1 cellular context compared by ENCODE assay signal in the genomic region with DNA sequence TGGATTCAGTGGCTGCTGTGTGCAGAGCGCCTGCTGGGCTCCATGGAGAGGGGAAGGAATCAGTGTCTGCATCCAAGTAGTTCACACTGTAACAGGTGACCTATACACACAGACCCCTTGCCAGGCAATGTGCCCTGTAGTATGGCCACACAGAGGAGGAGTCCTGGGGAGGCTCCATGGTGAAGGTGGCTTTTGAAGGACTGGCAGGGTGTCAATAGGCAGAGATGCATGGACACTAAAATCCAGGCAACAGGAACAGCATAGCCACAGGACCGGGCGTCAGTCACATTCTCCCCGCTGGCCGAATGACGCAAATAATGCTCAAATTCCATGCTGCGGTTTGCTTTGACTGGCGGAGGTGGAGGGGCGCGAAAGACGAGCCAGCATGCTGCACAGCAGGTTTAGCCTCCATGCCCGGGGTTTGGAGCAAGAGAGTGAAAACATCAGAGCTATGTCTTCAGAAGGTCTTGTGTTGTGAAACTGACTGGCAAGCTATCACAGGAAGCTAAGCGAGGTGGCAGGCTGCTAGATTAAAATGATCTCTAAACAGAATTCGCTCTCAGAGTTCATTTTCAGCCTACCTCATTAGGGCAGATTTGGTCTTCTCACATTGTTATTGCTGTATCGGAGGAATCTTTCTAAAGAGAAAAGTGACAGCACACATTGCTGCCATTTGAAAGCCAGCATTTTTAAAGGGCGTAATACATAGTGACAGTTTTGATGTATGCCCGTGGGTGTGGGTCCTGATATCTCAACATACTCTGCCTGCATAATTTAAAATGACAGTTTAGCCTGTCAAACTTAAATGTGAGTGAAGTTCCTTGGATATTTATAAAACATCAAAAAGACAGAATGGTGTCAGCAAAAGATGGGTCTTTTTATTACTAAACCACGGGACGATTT.
TF ChIP-seq lines count a peak whose summit lies in the region.

No MANE protein-coding gene starts in this region.

TF ChIP-seq in HEK293, 187 proteins besides CTCF, POLR2A, EP300 and RAD21 (continued from another document and continues in another):
- peak; percentile 69 for TF ChIP-seq PATZ1 (tag by site-specific recombination; IDR thresholded peaks at IDR 0.05)
- no peak for TF ChIP-seq SP3 (tag by site-specific recombination; IDR thresholded peaks at IDR 0.05)
- peak; percentile 37 for TF ChIP-seq ZNF366 (tag by site-specific recombination; conservative IDR thresholded peaks at IDR 0.05)
- TF ChIP-seq, protein P1, sequence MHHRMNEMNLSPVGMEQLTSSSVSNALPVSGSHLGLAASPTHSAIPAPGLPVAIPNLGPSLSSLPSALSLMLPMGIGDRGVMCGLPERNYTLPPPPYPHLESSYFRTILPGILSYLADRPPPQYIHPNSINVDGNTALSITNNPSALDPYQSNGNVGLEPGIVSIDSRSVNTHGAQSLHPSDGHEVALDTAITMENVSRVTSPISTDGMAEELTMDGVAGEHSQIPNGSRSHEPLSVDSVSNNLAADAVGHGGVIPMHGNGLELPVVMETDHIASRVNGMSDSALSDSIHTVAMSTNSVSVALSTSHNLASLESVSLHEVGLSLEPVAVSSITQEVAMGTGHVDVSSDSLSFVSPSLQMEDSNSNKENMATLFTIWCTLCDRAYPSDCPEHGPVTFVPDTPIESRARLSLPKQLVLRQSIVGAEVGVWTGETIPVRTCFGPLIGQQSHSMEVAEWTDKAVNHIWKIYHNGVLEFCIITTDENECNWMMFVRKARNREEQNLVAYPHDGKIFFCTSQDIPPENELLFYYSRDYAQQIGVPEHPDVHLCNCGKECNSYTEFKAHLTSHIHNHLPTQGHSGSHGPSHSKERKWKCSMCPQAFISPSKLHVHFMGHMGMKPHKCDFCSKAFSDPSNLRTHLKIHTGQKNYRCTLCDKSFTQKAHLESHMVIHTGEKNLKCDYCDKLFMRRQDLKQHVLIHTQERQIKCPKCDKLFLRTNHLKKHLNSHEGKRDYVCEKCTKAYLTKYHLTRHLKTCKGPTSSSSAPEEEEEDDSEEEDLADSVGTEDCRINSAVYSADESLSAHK (tag by site-specific recombination; IDR thresholded peaks at IDR 0.05), result peak; percentile 24; the same call in 1 of the 2 replicates
- peak; percentile 66 for TF ChIP-seq ZNF692 (tag by site-specific recombination; IDR thresholded peaks at IDR 0.05)
- TF ChIP-seq EGR2 (tag by site-specific recombination; IDR thresholded peaks at IDR 0.05; ENCODE audit: low read depth), result no peak
- TF ChIP-seq SCRT2 (tag by site-specific recombination; IDR thresholded peaks at IDR 0.05), result peak; percentile 94
- 0 out of 2 replicates have a peak, but pooled peaks have one; percentile 25 for TF ChIP-seq ZSCAN30 (tag by site-specific recombination; IDR thresholded peaks at IDR 0.05)
- peak; percentile 95 for TF ChIP-seq ZNF600 (tag by site-specific recombination; IDR thresholded peaks at IDR 0.05)
- TF ChIP-seq ZNF596 (tag by site-specific recombination; IDR thresholded peaks at IDR 0.05), result no peak
- TF ChIP-seq ZNF23 (tag by site-specific recombination; IDR thresholded peaks at IDR 0.05; ENCODE audit: borderline replicate concordance), result no peak
- no peak for TF ChIP-seq GLI4 (tag by site-specific recombination; IDR thresholded peaks at IDR 0.05)
- TF ChIP-seq ZNF423 (tag by site-specific recombination; IDR thresholded peaks at IDR 0.05), result no peak
- TF ChIP-seq ZNF654 (tag by site-specific recombination; IDR thresholded peaks at IDR 0.05; ENCODE audit: low read depth), result no peak
- no peak for TF ChIP-seq ZNF791 (tag by site-specific recombination; IDR thresholded peaks at IDR 0.05)
- TF ChIP-seq ZBTB8A (tag by site-specific recombination; IDR thresholded peaks at IDR 0.05), result peak; percentile 49; the same call in 1 of the 2 replicates
- peak; percentile 67; the same call in 1 of the 2 replicates for TF ChIP-seq FEZF1 (tag by site-specific recombination; IDR thresholded peaks at IDR 0.05)
- TF ChIP-seq GLIS1 (tag by site-specific recombination; IDR thresholded peaks at IDR 0.05), result peak; percentile 62
- no peak for TF ChIP-seq ZNF248 (tag by site-specific recombination; IDR thresholded peaks at IDR 0.05)
- TF ChIP-seq ZBTB21 (tag by site-specific recombination; IDR thresholded peaks at IDR 0.05), result peak; percentile 60; the same call in 1 of the 2 replicates
- peak; percentile 94 for TF ChIP-seq SCRT1 (tag by site-specific recombination; IDR thresholded peaks at IDR 0.05; ENCODE audit: borderline replicate concordance)
- TF ChIP-seq, protein P2, sequence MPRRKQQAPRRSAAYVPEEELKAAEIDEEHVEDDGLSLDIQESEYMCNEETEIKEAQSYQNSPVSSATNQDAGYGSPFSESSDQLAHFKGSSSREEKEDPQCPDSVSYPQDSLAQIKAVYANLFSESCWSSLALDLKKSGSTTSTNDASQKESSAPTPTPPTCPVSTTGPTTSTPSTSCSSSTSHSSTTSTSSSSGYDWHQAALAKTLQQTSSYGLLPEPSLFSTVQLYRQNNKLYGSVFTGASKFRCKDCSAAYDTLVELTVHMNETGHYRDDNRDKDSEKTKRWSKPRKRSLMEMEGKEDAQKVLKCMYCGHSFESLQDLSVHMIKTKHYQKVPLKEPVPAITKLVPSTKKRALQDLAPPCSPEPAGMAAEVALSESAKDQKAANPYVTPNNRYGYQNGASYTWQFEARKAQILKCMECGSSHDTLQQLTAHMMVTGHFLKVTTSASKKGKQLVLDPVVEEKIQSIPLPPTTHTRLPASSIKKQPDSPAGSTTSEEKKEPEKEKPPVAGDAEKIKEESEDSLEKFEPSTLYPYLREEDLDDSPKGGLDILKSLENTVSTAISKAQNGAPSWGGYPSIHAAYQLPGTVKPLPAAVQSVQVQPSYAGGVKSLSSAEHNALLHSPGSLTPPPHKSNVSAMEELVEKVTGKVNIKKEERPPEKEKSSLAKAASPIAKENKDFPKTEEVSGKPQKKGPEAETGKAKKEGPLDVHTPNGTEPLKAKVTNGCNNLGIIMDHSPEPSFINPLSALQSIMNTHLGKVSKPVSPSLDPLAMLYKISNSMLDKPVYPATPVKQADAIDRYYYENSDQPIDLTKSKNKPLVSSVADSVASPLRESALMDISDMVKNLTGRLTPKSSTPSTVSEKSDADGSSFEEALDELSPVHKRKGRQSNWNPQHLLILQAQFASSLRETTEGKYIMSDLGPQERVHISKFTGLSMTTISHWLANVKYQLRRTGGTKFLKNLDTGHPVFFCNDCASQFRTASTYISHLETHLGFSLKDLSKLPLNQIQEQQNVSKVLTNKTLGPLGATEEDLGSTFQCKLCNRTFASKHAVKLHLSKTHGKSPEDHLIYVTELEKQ (tag by site-specific recombination; IDR thresholded peaks at IDR 0.05; ENCODE audit: borderline replicate concordance), result peak; percentile 60; the same call in 1 of the 2 replicates
- TF ChIP-seq, protein P3, sequence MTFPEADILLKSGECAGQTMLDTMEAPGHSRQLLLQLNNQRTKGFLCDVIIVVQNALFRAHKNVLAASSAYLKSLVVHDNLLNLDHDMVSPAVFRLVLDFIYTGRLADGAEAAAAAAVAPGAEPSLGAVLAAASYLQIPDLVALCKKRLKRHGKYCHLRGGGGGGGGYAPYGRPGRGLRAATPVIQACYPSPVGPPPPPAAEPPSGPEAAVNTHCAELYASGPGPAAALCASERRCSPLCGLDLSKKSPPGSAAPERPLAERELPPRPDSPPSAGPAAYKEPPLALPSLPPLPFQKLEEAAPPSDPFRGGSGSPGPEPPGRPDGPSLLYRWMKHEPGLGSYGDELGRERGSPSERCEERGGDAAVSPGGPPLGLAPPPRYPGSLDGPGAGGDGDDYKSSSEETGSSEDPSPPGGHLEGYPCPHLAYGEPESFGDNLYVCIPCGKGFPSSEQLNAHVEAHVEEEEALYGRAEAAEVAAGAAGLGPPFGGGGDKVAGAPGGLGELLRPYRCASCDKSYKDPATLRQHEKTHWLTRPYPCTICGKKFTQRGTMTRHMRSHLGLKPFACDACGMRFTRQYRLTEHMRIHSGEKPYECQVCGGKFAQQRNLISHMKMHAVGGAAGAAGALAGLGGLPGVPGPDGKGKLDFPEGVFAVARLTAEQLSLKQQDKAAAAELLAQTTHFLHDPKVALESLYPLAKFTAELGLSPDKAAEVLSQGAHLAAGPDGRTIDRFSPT (tag by site-specific recombination; IDR thresholded peaks at IDR 0.05), result peak; percentile 78
- no peak for TF ChIP-seq ZNF157 (tag by site-specific recombination; IDR thresholded peaks at IDR 0.05)
- TF ChIP-seq ZNF341 (tag by site-specific recombination; IDR thresholded peaks at IDR 0.05; ENCODE audit: low read depth), result peak; percentile 58
- no peak for TF ChIP-seq ZNF274 (IDR thresholded peaks at IDR 0.05; ENCODE audit: low read length)
- TF ChIP-seq ZNF274 (tag by site-specific recombination; IDR thresholded peaks at IDR 0.05; ENCODE audit: borderline replicate concordance), result no peak
- no peak for TF ChIP-seq ZBTB6 (tag by site-specific recombination; IDR thresholded peaks at IDR 0.05)
- peak; percentile 62; the same call in 1 of the 2 replicates for TF ChIP-seq ZEB2 (tag by site-specific recombination; IDR thresholded peaks at IDR 0.05)
- TF ChIP-seq ZSCAN23 (tag by site-specific recombination; IDR thresholded peaks at IDR 0.05), result 0 out of 2 replicates have a peak, but pooled peaks have one; percentile 45
- TF ChIP-seq ZBTB20 (tag by site-specific recombination; IDR thresholded peaks at IDR 0.05), result peak; percentile 88
- peak; percentile 100 for TF ChIP-seq ZIC2 (tag by site-specific recombination; IDR thresholded peaks at IDR 0.05)
- TF ChIP-seq, protein P4, sequence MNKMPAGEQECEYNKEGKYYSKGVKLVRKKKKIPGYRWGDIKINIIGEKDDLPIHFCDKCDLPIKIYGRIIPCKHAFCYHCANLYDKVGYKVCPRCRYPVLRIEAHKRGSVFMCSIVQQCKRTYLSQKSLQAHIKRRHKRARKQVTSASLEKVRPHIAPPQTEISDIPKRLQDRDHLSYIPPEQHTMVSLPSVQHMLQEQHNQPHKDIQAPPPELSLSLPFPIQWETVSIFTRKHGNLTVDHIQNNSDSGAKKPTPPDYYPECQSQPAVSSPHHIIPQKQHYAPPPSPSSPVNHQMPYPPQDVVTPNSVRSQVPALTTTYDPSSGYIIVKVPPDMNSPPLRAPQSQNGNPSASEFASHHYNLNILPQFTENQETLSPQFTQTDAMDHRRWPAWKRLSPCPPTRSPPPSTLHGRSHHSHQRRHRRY (tag by site-specific recombination; IDR thresholded peaks at IDR 0.05), result no peak
- peak; percentile 61 for TF ChIP-seq SP7 (tag by site-specific recombination; IDR thresholded peaks at IDR 0.05)
- TF ChIP-seq ZFHX2 (tag by site-specific recombination; conservative IDR thresholded peaks at IDR 0.05), result peak; percentile 14; the same call in 1 of the 2 replicates
- TF ChIP-seq, protein P5, sequence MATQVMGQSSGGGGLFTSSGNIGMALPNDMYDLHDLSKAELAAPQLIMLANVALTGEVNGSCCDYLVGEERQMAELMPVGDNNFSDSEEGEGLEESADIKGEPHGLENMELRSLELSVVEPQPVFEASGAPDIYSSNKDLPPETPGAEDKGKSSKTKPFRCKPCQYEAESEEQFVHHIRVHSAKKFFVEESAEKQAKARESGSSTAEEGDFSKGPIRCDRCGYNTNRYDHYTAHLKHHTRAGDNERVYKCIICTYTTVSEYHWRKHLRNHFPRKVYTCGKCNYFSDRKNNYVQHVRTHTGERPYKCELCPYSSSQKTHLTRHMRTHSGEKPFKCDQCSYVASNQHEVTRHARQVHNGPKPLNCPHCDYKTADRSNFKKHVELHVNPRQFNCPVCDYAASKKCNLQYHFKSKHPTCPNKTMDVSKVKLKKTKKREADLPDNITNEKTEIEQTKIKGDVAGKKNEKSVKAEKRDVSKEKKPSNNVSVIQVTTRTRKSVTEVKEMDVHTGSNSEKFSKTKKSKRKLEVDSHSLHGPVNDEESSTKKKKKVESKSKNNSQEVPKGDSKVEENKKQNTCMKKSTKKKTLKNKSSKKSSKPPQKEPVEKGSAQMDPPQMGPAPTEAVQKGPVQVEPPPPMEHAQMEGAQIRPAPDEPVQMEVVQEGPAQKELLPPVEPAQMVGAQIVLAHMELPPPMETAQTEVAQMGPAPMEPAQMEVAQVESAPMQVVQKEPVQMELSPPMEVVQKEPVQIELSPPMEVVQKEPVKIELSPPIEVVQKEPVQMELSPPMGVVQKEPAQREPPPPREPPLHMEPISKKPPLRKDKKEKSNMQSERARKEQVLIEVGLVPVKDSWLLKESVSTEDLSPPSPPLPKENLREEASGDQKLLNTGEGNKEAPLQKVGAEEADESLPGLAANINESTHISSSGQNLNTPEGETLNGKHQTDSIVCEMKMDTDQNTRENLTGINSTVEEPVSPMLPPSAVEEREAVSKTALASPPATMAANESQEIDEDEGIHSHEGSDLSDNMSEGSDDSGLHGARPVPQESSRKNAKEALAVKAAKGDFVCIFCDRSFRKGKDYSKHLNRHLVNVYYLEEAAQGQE (tag by site-specific recombination; IDR thresholded peaks at IDR 0.05), result no peak
